Comparison of ENCODE assay signal across 8 cellular contexts in genomic region chr6:28634758-28635546, GRCh38.
DNase-seq lines count a peak whose midpoint lies in the region; ATAC-seq and TF ChIP-seq lines count a peak whose summit lies in the region.

No MANE protein-coding gene starts in this region.

- peak overlapping the region in 1 of 2 experiments; percentile 69; a peak in 2 of 4 replicates for H3K27ac ChIP-seq in SK-N-SH (ENCODE audit: low read depth in 2 of 2, low read length in 1 of 2)

- H3K9me3 ChIP-seq in SK-N-SH = no peaks in the 10 kb centered on the region

- H3K9me3 Mint-ChIP-seq in activated CD4-positive, alpha-beta T cell treated with anti-CD3 and anti-CD28 coated beads for 36 hours (ENCODE audit: low read depth) = no peaks in the 10 kb centered on the region

- TF ChIP-seq RAD21 in SK-N-SH (IDR thresholded peaks at IDR 0.05; ENCODE audit: low read length) = no peak

- no peaks in the 10 kb centered on the region for H3K36me3 ChIP-seq in SK-N-SH (replicated peaks in 1 of 2; ENCODE audit: control insufficient read depth in 1 of 2, insufficient read depth in 2 of 2, low read length in 1 of 2)

- no peak for TF ChIP-seq CTCF in SK-N-SH (IDR thresholded peaks at IDR 0.05)
- TF ChIP-seq CTCF in foreskin fibroblast (IDR thresholded peaks at IDR 0.05; ENCODE audit: low read depth, low read length) = no peak

- H3K4me1 Mint-ChIP-seq in activated CD4-positive, alpha-beta T cell treated with anti-CD3 and anti-CD28 coated beads for 36 hours = peaks cover 14% of the 10 kb centered on the region

- TF ChIP-seq EP300 in SK-N-SH (IDR thresholded peaks at IDR 0.05; ENCODE audit: borderline replicate concordance in 1 of 2, low read depth in 1 of 2, low read length in 1 of 2) = no peak

- no peaks in the 10 kb centered on the region for H3K79me2 ChIP-seq in SK-N-SH (ENCODE audit: insufficient read depth)

- no peak for DNase-seq in activated CD4-positive, alpha-beta T cell treated with anti-CD3 and anti-CD28 coated beads for 36 hours
- no peak for DNase-seq in activated CD4-positive, alpha-beta T cell treated with anti-CD3 and anti-CD28 coated beads, Interleukin-2, amount 50 U/mL, for 1 hour
- DNase-seq in SK-N-SH (peak; percentile 80), foreskin fibroblast (peak in 1 of 2 donors; percentile 56), retina (peak; percentile 89), dedifferentiated amniotic fluid mesenchymal stem cell (ENCODE audit: extremely low spot score) (no peak)

- no peaks in the 10 kb centered on the region for H3F3A ChIP-seq in SK-N-SH (replicated peaks; ENCODE audit: insufficient read depth)

- peaks cover 6% of the 10 kb centered on the region; the same call in 1 of the 2 replicates for H3K27me3 ChIP-seq in SK-N-SH (ENCODE audit: insufficient read depth)

- no peaks in the 10 kb centered on the region for H4K20me1 ChIP-seq in SK-N-SH (ENCODE audit: insufficient read depth)

- intact Hi-C loops in activated CD4-positive, alpha-beta T cell treated with anti-CD3 and anti-CD28 coated beads for 36 hours (cut with DNase I, micrococcal nuclease) = loop anchor here in 1 of 2 experiments (10.0 kb wide), 1 partner anchor 140 kb away; no protein-coding TSS in a partner anchor

- CTCF ChIA-PET in activated CD4-positive, alpha-beta T cell treated with anti-CD3 and anti-CD28 coated beads for 36 hours (lab: Charles Lee) = no interaction called here
- CTCF ChIA-PET in SK-N-SH (lab: Yijun Ruan, JAX) = interaction anchor here (0.6 to 1.5 kb wide), 8 partner anchors 13 to 346 kb away, joined by 3 to 9 read pairs (median 4); no protein-coding TSS in a partner anchor

- H3K27ac Mint-ChIP-seq in activated CD4-positive, alpha-beta T cell treated with anti-CD3 and anti-CD28 coated beads for 36 hours = no peak overlapping the region

- H3K4me3 ChIP-seq in SK-N-SH (ENCODE audit: low read depth in 2 of 2, low read length in 1 of 2) = peak overlapping the region; percentile 65 to 71
- peak overlapping the region; percentile 35 to 38 for H3K4me3 ChIP-seq in foreskin fibroblast (ENCODE audit: low read depth in 1 of 2, low read length in 2 of 2)

- POLR2A ChIA-PET in activated CD4-positive, alpha-beta T cell treated with anti-CD3 and anti-CD28 coated beads for 36 hours (lab: Charles Lee) = no interaction called here
- POLR2A ChIA-PET in SK-N-SH (lab: Yijun Ruan, JAX) = interaction anchor here (1.7 to 1.8 kb wide), 2 partner anchors 28 to 797 kb away, joined by 5 to 8 read pairs; a partner anchor contains a TSS

- WGBS in SK-N-SH (ENCODE audit: low lambda C conversion rate) = 2% methylated on average over 48 of the region's 48 CpGs

- H3K4me1 ChIP-seq in SK-N-SH (ENCODE audit: control insufficient read depth in 1 of 2, insufficient read depth in 2 of 2, low read depth in 1 of 2, low read length in 1 of 2) = peaks cover 0 to 3% of the 10 kb centered on the region in 2 experiments; a peak in 2 of 4 replicates

- H3K9me2 ChIP-seq in SK-N-SH = no peaks in the 10 kb centered on the region

- peaks cover 70% of the 10 kb centered on the region for H3K27me3 Mint-ChIP-seq in activated CD4-positive, alpha-beta T cell treated with anti-CD3 and anti-CD28 coated beads for 36 hours

- peak overlapping the region; percentile 88 for H3K4me2 ChIP-seq in SK-N-SH

- no peak for ATAC-seq in activated CD4-positive, alpha-beta T cell treated with anti-CD3 and anti-CD28 coated beads for 36 hours
- ATAC-seq in HG03045 (IDR thresholded peaks at IDR 0.05; ENCODE audit: unreplicated experiment) = no peak
- ATAC-seq in HG02610 (IDR thresholded peaks at IDR 0.05; ENCODE audit: unreplicated experiment) = no peak

- no peak overlapping the region for H3K9ac ChIP-seq in SK-N-SH

- no peaks in the 10 kb centered on the region for H3K36me3 Mint-ChIP-seq in activated CD4-positive, alpha-beta T cell treated with anti-CD3 and anti-CD28 coated beads for 36 hours (ENCODE audit: low read depth)

- H2AFZ ChIP-seq in SK-N-SH (ENCODE audit: low read depth) = peak overlapping the region; percentile 85

- H3K4me3 Mint-ChIP-seq in activated CD4-positive, alpha-beta T cell treated with anti-CD3 and anti-CD28 coated beads for 36 hours = peak overlapping the region; percentile 46

TF ChIP-seq in SK-N-SH, 30 proteins besides CTCF, POLR2A, EP300 and RAD21:
- TF ChIP-seq IRF3 (IDR thresholded peaks at IDR 0.05; ENCODE audit: low read depth, low read length) = no peak
- no peak for TF ChIP-seq TAF1 (IDR thresholded peaks at IDR 0.05; ENCODE audit: borderline replicate concordance, low read depth, low read length)
- TF ChIP-seq POLR2AphosphoS5 (IDR thresholded peaks at IDR 0.05; ENCODE audit: low read depth, low read length) = no peak
- TF ChIP-seq RXRA (IDR thresholded peaks at IDR 0.05; ENCODE audit: borderline replicate concordance, low read depth) = no peak
- TF ChIP-seq FOXJ3 (CRISPR knock-in tag; IDR thresholded peaks at IDR 0.05) = no peak
- TF ChIP-seq, protein P1, sequence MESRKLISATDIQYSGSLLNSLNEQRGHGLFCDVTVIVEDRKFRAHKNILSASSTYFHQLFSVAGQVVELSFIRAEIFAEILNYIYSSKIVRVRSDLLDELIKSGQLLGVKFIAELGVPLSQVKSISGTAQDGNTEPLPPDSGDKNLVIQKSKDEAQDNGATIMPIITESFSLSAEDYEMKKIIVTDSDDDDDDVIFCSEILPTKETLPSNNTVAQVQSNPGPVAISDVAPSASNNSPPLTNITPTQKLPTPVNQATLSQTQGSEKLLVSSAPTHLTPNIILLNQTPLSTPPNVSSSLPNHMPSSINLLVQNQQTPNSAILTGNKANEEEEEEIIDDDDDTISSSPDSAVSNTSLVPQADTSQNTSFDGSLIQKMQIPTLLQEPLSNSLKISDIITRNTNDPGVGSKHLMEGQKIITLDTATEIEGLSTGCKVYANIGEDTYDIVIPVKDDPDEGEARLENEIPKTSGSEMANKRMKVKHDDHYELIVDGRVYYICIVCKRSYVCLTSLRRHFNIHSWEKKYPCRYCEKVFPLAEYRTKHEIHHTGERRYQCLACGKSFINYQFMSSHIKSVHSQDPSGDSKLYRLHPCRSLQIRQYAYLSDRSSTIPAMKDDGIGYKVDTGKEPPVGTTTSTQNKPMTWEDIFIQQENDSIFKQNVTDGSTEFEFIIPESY (IDR thresholded peaks at IDR 0.05; ENCODE audit: borderline replicate concordance, low read depth) = no peak
- TF ChIP-seq NRF1 (IDR thresholded peaks at IDR 0.05; ENCODE audit: low read depth, low read length) = no peak
- TF ChIP-seq MXI1 (IDR thresholded peaks at IDR 0.05; ENCODE audit: low read depth, low read length) = peak; percentile 28; the same call in 1 of the 2 replicates
- TF ChIP-seq RFX5 (IDR thresholded peaks at IDR 0.05; ENCODE audit: low read length) = no peak
- no peak for TF ChIP-seq GABPA (IDR thresholded peaks at IDR 0.05; ENCODE audit: low read depth)
- no peak for TF ChIP-seq JUND (IDR thresholded peaks at IDR 0.05)
- peak; percentile 76 for TF ChIP-seq PBX3 (IDR thresholded peaks at IDR 0.05)

Comparison
In these comparisons a context has a peak if more than half of its experiments do, and no peak if none do; other contexts are left out.
1. DNase-seq: peak in SK-N-SH (single experiment) and retina (single experiment); none in activated CD4-positive, alpha-beta T cell treated with anti-CD3 and anti-CD28 coated beads for 36 hours (single experiment), activated CD4-positive, alpha-beta T cell treated with anti-CD3 and anti-CD28 coated beads, Interleukin-2, amount 50 U/mL, for 1 hour (single experiment) and dedifferentiated amniotic fluid mesenchymal stem cell (single experiment).